8 cellular contexts compared by ENCODE assay signal in genomic region chr17:43006639-43007551, GRCh38. TPM values are rescaled to one million over a fixed set of nuclear protein-coding genes. Genes with fewer than 3 reads are reported as not detected.
A peak's percentile ranks its signal among the peaks of the same experiment; 100 is the strongest.
DNase-seq lines count a peak whose midpoint lies in the region; ATAC-seq and TF ChIP-seq lines count a peak whose summit lies in the region.

TSS of gene IFI35 (plus strand) at chr17:43006784. CDS start at chr17:43006948, 164 bp downstream.

- H3K27ac ChIP-seq in HUES48 (ENCODE audit: low read depth, low read length) (peak within 1 kb of the TSS; percentile 78), neutrophil (peak within 1 kb of the TSS; percentile 95)

- ATAC-seq in GM19035 (IDR thresholded peaks at IDR 0.05; ENCODE audit: unreplicated experiment) = peak; percentile 83

- H3K4me3 ChIP-seq in HUES48 (ENCODE audit: low read depth, low read length) (peak within 1 kb of the TSS; percentile 52), foreskin fibroblast (ENCODE audit: low read depth in 1 of 2, low read length in 2 of 2) (peak within 1 kb of the TSS; percentile 90 to 99), neutrophil (ENCODE audit: low read depth in 1 of 2, low read length in 1 of 2) (peak within 1 kb of the TSS; percentile 81 to 95)

- DNase-seq in AML-193 (lab: John Stamatoyannopoulos, UW) (peak; percentile 91), SIG-M5 treated with dmso at 0.1 percent for 504 hours (lab: John Stamatoyannopoulos, UW; ENCODE audit: unreplicated experiment) (peak; percentile 88), activated gamma-delta T cell treated with Interleukin-2 at 50 U/mL for 16 hours (peak; percentile 85), foreskin fibroblast (peak; percentile 80 to 94)

- H3K27me3 ChIP-seq in HUES48 (ENCODE audit: control insufficient read depth, insufficient read depth, low read length) = no peaks in the 10 kb centered on the region
- H3K27me3 ChIP-seq in neutrophil = no peaks in the 10 kb centered on the region

- H3K36me3 ChIP-seq in HUES48 (ENCODE audit: control insufficient read depth, insufficient read depth, low read length) = peaks cover 28% of the 10 kb centered on the region
- H3K36me3 ChIP-seq in neutrophil = peaks cover 10% of the 10 kb centered on the region

- peak within 1 kb of the TSS; percentile 44 for H3K9ac ChIP-seq in HUES48 (ENCODE audit: low read depth, low read length)

- H3K4me1 ChIP-seq in HUES48 (ENCODE audit: control insufficient read depth, insufficient read depth, low read length) = peaks cover 5% of the 10 kb centered on the region; the same call in 1 of the 2 replicates
- H3K4me1 ChIP-seq in neutrophil (ENCODE audit: control insufficient read depth in 1 of 2, insufficient read depth in 1 of 2, low read depth in 1 of 2, low read length in 1 of 2) = peaks cover 33 to 35% of the 10 kb centered on the region in 2 experiments

- H3K9me3 ChIP-seq in HUES48 (ENCODE audit: control insufficient read depth, insufficient read depth, low read length) = no peaks in the 10 kb centered on the region
- no peaks in the 10 kb centered on the region for H3K9me3 ChIP-seq in neutrophil

- TF ChIP-seq CTCF in foreskin fibroblast (IDR thresholded peaks at IDR 0.05; ENCODE audit: low read depth, low read length) (no peak), neutrophil (IDR thresholded peaks at IDR 0.05) (peak; percentile 48), subcutaneous adipose tissue (IDR thresholded peaks at IDR 0.05; ENCODE audit: low read depth) (no peak)

RNA-seq across cellular contexts. Expression of gene IFI35, which starts in this region (rescaled TPM):
- 10 to 100 TPM; 20.7 to 44.1 (median 24.8) TPM for total RNA-seq in subcutaneous adipose tissue

Comparison
In these comparisons a context has a peak if more than half of its experiments do, and no peak if none do; other contexts are left out.
1. Peak in every context shown above with its lines: DNase-seq, ATAC-seq, H3K4me3 ChIP-seq and H3K27ac ChIP-seq.